19 cellular contexts compared by ENCODE assay signal in genomic region chr6:4447646-4448315, GRCh38.
"Had no signal": no experiment of that assay in that cellular context is flagged by ENCODE, and none has a peak within 500 bp of the region (broad histone marks: within the 10 kb centered on the region; RNA-seq: fewer than 3 reads in every experiment).

No MANE protein-coding gene starts in this region.

- H3K27ac ChIP-seq: colonic mucosa, foreskin keratinocyte, parathyroid adenoma, skin epidermis, transverse colon had no signal

- DNase-seq: activated B cell treated with CpG ODN at 0.5 μM for 24 hours; activated CD4-positive, alpha-beta T cell treated with anti-CD3 and anti-CD28 coated beads for 48 hours; activated CD8-positive, alpha-beta T cell treated with anti-CD3 and anti-CD28 coated beads for 36 hours; activated effector memory CD4-positive, alpha-beta T cell treated with anti-CD3 and anti-CD28 coated beads, Interleukin-2, amount 50 U/mL, for 16 hours; activated T-cell treated with anti-CD3 and anti-CD28 coated beads, Interleukin-2, amount 50 U/mL, for 48 hours; caudate nucleus; colonic mucosa; foreskin keratinocyte; head of caudate nucleus; mucosa of descending colon; naive thymus-derived CD4-positive, alpha-beta T cell; stimulated activated CD4-positive, alpha-beta T cell treated with anti-CD3 and anti-CD28 coated beads, Interleukin-4, amount 100 ng/mL, for 24 hours; stimulated activated naive CD4-positive, alpha-beta T cell; substantia nigra; transverse colon had no signal

- H3K4me3 ChIP-seq: adrenal gland, colonic mucosa, mucosa of descending colon, skin epidermis, transverse colon had no signal

- H3K36me3 ChIP-seq: adrenal gland, colonic mucosa, transverse colon had no signal

- H3K4me1 ChIP-seq: adrenal gland, colonic mucosa, parathyroid adenoma, transverse colon had no signal

- H3K4me1 Mint-ChIP-seq: activated naive CD4-positive, alpha-beta T cell treated with anti-CD3 and anti-CD28 coated beads, Interleukin-2, amount 50 U/mL, for 24 hours; naive thymus-derived CD4-positive, alpha-beta T cell had no signal

- H2AFZ ChIP-seq: parathyroid adenoma had no signal

- H3K9me3 ChIP-seq: adrenal gland, colonic mucosa, mucosa of descending colon had no signal

- H3K27ac Mint-ChIP-seq: activated CD8-positive, alpha-beta T cell treated with anti-CD3 and anti-CD28 coated beads for 36 hours; activated naive CD4-positive, alpha-beta T cell treated with anti-CD3 and anti-CD28 coated beads, Interleukin-2, amount 50 U/mL, for 24 hours; naive thymus-derived CD4-positive, alpha-beta T cell had no signal

- H3K79me2 ChIP-seq: parathyroid adenoma had no signal

- H3K9ac ChIP-seq: parathyroid adenoma had no signal

- H3K4me3 Mint-ChIP-seq: activated CD8-positive, alpha-beta T cell treated with anti-CD3 and anti-CD28 coated beads for 36 hours; activated naive CD4-positive, alpha-beta T cell treated with anti-CD3 and anti-CD28 coated beads, Interleukin-2, amount 50 U/mL, for 24 hours; naive thymus-derived CD4-positive, alpha-beta T cell had no signal

- H3K27me3 Mint-ChIP-seq: activated B cell treated with CpG ODN at 0.5 μM for 24 hours had no signal

- ATAC-seq: activated CD8-positive, alpha-beta T cell treated with anti-CD3 and anti-CD28 coated beads for 36 hours; foreskin keratinocyte; mucosa of descending colon; naive thymus-derived CD4-positive, alpha-beta T cell had no signal

- H3K27me3 ChIP-seq: adrenal gland, colonic mucosa, foreskin keratinocyte, transverse colon had no signal
